In the genomic region with DNA sequence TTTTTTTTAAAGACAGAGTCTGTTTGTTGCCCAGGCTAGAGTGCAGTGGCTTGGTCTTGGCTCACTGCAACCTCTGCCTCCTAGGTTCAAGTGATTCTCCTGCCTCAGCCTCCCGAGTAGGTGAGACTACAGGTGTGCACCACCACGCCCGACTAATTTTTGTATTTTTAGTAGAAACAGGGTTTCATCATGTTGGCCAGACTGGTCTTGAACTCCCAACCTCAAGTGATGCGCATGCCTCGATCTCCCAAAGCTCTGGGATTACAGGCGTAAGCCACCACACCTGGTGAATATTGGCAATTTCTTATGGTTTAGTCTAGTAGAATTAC, we compare ENCODE assay signal across 8 cellular contexts. TPM values are rescaled to one million over a fixed set of nuclear protein-coding genes. Genes with fewer than 3 reads are reported as not detected.
A peak's percentile ranks its signal among the peaks of the same experiment; 100 is the strongest.
DNase-seq lines count a peak whose midpoint lies in the region; ATAC-seq and TF ChIP-seq lines count a peak whose summit lies in the region.
"Not testable (repeated sequence)": the region's sequence is repeated elsewhere in the genome, so short reads cannot be mapped to it uniquely, and the experiment has no call there.

No MANE protein-coding gene starts in this region.

- not testable (repeated sequence) for ATAC-seq in HCT116; T-cell (replicated peaks in 1 of 4); activated CD8-positive, alpha-beta T cell treated with anti-CD3 and anti-CD28 coated beads for 36 hours; central memory CD8-positive, alpha-beta T cell (replicated peaks; ENCODE audit: extremely low read depth, poor library complexity, severe bottlenecking); stimulated activated memory B cell treated with anti-CD40 and anti-IgM and Interleukin-4, amounts not matched to agents 10 μg/mL and 1 μg/mL and 100 μg/mL, for 72 hours
- ATAC-seq in naive B cell (ENCODE audit: low read depth in 2 of 2): peak in 1 of 2 donors; percentile 5

- H4K20me1 ChIP-seq in HCT116 (ENCODE audit: insufficient read depth): not testable (repeated sequence)

- H3K27me3 ChIP-seq in HCT116 (ENCODE audit: insufficient read depth, low read length): not testable (repeated sequence)

- H3K27ac Mint-ChIP-seq in CD14-positive monocyte (peak overlapping the region; percentile 57 to 86 (median 68)), T-cell (peak overlapping the region; percentile 88 to 95), naive B cell (peak overlapping the region; percentile 90 to 98 (median 96))
- peak overlapping the region; percentile 98 for H3K27ac Mint-ChIP-seq in activated CD8-positive, alpha-beta T cell treated with anti-CD3 and anti-CD28 coated beads for 36 hours
- H3K27ac Mint-ChIP-seq in activated naive CD4-positive, alpha-beta T cell treated with anti-CD3 and anti-CD28 coated beads, Interleukin-2, amount 10 ng/mL, durations not matched to agents 7 days and 5 days: peak overlapping the region; percentile 87
- peak overlapping the region; percentile 96 for H3K27ac Mint-ChIP-seq in central memory CD8-positive, alpha-beta T cell (ENCODE audit: low read depth)
- peak overlapping the region; percentile 85 for H3K27ac Mint-ChIP-seq in stimulated activated memory B cell treated with anti-CD40 and anti-IgM and Interleukin-4, amounts not matched to agents 10 μg/mL and 1 μg/mL and 100 μg/mL, for 72 hours

- not testable (repeated sequence) for H3K9me3 Mint-ChIP-seq in CD14-positive monocyte; T-cell; activated CD8-positive, alpha-beta T cell treated with anti-CD3 and anti-CD28 coated beads for 36 hours; activated naive CD4-positive, alpha-beta T cell treated with anti-CD3 and anti-CD28 coated beads, Interleukin-2, amount 10 ng/mL, durations not matched to agents 7 days and 5 days; central memory CD8-positive, alpha-beta T cell; naive B cell; stimulated activated memory B cell treated with anti-CD40 and anti-IgM and Interleukin-4, amounts not matched to agents 10 μg/mL and 1 μg/mL and 100 μg/mL, for 72 hours

- 0 out of 2 replicates have a peak overlapping the region, but pooled peaks have one; percentile 0 for H3K4me2 ChIP-seq in HCT116 (ENCODE audit: low read length)

- H3K9ac ChIP-seq in HCT116 (ENCODE audit: low read length): not testable (repeated sequence)

- TF ChIP-seq RAD21 in HCT116 (IDR thresholded peaks at IDR 0.05; ENCODE audit: low read depth): not testable (repeated sequence)

- not testable (repeated sequence) for H3K4me3 ChIP-seq in HCT116 (replicated peaks in 1 of 2; ENCODE audit: low read depth in 1 of 2, low read length in 2 of 2)

- H3K4me1 ChIP-seq in HCT116 (ENCODE audit: control insufficient read depth in 1 of 2, insufficient read depth in 2 of 2, low read length in 2 of 2): peaks cover 4 to 39% of the 10 kb centered on the region in 2 experiments

- not testable (repeated sequence) for H3K27me3 Mint-ChIP-seq in CD14-positive monocyte (ENCODE audit: low read depth in 3 of 3); T-cell; activated CD8-positive, alpha-beta T cell treated with anti-CD3 and anti-CD28 coated beads for 36 hours; activated naive CD4-positive, alpha-beta T cell treated with anti-CD3 and anti-CD28 coated beads, Interleukin-2, amount 10 ng/mL, durations not matched to agents 7 days and 5 days; central memory CD8-positive, alpha-beta T cell; naive B cell; stimulated activated memory B cell treated with anti-CD40 and anti-IgM and Interleukin-4, amounts not matched to agents 10 μg/mL and 1 μg/mL and 100 μg/mL, for 72 hours

- not testable (repeated sequence) for H2AFZ ChIP-seq in HCT116 (ENCODE audit: low read depth, low read length, poor library complexity, severe bottlenecking)

- intact Hi-C loops in CD14-positive monocyte (cut with micrococcal nuclease) (loop anchor here (5.0 to 10.0 kb wide), 3 partner anchors 54 to 106 kb away; no protein-coding TSS in a partner anchor), HCT116 (cut with micrococcal nuclease) (loop anchor here (2.0 kb wide), 1 partner anchor 14 kb away; the partner anchor contains the start of gene CDC42SE2)
- intact Hi-C loops in activated CD8-positive, alpha-beta T cell treated with anti-CD3 and anti-CD28 coated beads for 36 hours (cut with micrococcal nuclease): not testable (repeated sequence)

- peaks cover 85% of the 10 kb centered on the region for H3K79me2 ChIP-seq in HCT116 (ENCODE audit: insufficient read depth, low read length)

- RAD21 ChIA-PET in HCT116 (lab: Charles Lee; ENCODE audit: low non-redundant PET in 1 of 2, low total read pairs in 2 of 2, uncharacterized antibody in 2 of 2, unreplicated experiment in 2 of 2): not testable (repeated sequence)

- not testable (repeated sequence) for TF ChIP-seq CTCF in CD14-positive monocyte (IDR thresholded peaks at IDR 0.05); HCT116 (IDR thresholded peaks at IDR 0.05 in 2 of 3, conservative IDR thresholded peaks at IDR 0.05 in 1 of 3; ENCODE audit: borderline replicate concordance in 1 of 3, insufficient read depth in 1 of 3, low read depth in 2 of 3, low read length in 2 of 3); activated CD8-positive, alpha-beta T cell treated with anti-CD3 and anti-CD28 coated beads for 36 hours (IDR thresholded peaks at IDR 0.05)

- POLR2A ChIA-PET in HCT116 (lab: Charles Lee): not testable (repeated sequence)
- POLR2A ChIA-PET in T-cell (lab: Charles Lee): interaction anchor here (0.7 to 2.3 kb wide), 4 partner anchors 12 to 103 kb away, joined by 3 to 21 read pairs (median 4); no protein-coding TSS in a partner anchor
- POLR2A ChIA-PET in activated CD8-positive, alpha-beta T cell treated with anti-CD3 and anti-CD28 coated beads for 36 hours (lab: Charles Lee): interaction anchor here (1.0 to 7.1 kb wide), 2 partner anchors 14 to 76 kb away, joined by 6 to 70 read pairs; partner anchors contain the start of gene CDC42SE2

- peaks cover 61% of the 10 kb centered on the region for H3K4me1 Mint-ChIP-seq in CD14-positive monocyte
- H3K4me1 Mint-ChIP-seq in T-cell: peaks cover 91 to 100% (median 94%) of the 10 kb centered on the region in 3 donors
- H3K4me1 Mint-ChIP-seq in activated CD8-positive, alpha-beta T cell treated with anti-CD3 and anti-CD28 coated beads for 36 hours (ENCODE audit: low read depth): peaks cover 80% of the 10 kb centered on the region
- H3K4me1 Mint-ChIP-seq in activated naive CD4-positive, alpha-beta T cell treated with anti-CD3 and anti-CD28 coated beads, Interleukin-2, amount 10 ng/mL, durations not matched to agents 7 days and 5 days: peaks cover 92% of the 10 kb centered on the region
- peaks cover 79% of the 10 kb centered on the region for H3K4me1 Mint-ChIP-seq in central memory CD8-positive, alpha-beta T cell
- H3K4me1 Mint-ChIP-seq in naive B cell: peaks cover 53 to 98% (median 80%) of the 10 kb centered on the region in 3 donors
- peaks cover 89% of the 10 kb centered on the region for H3K4me1 Mint-ChIP-seq in stimulated activated memory B cell treated with anti-CD40 and anti-IgM and Interleukin-4, amounts not matched to agents 10 μg/mL and 1 μg/mL and 100 μg/mL, for 72 hours

- not testable (repeated sequence) for H3K36me3 ChIP-seq in HCT116 (ENCODE audit: control insufficient read depth in 1 of 2, insufficient read depth in 2 of 2, low read length in 2 of 2)

- H3K9me3 ChIP-seq in HCT116 (ENCODE audit: control insufficient read depth in 1 of 2, insufficient read depth in 1 of 2, low read depth in 1 of 2, low read length in 2 of 2): not testable (repeated sequence)

- CTCF ChIA-PET in HCT116 (lab: Charles Lee): not testable (repeated sequence)
- CTCF ChIA-PET in T-cell (lab: Charles Lee): interaction anchor here in 1 of 2 donors (1.4 kb wide), 1 partner anchor 103 kb away, joined by 4 read pairs; no protein-coding TSS in a partner anchor
- CTCF ChIA-PET in activated CD8-positive, alpha-beta T cell treated with anti-CD3 and anti-CD28 coated beads for 36 hours (lab: Charles Lee): interaction anchor here (0.9 kb wide), 1 partner anchor 103 kb away, joined by 3 read pairs; no protein-coding TSS in a partner anchor
- CTCF ChIA-PET in activated naive CD4-positive, alpha-beta T cell treated with anti-CD3 and anti-CD28 coated beads, Interleukin-2, amount 10 ng/mL, durations not matched to agents 7 days and 5 days (lab: Charles Lee): interaction anchor here (1.3 kb wide), 1 partner anchor 104 kb away, joined by 3 read pairs; no protein-coding TSS in a partner anchor

- not testable (repeated sequence) for H3K27ac ChIP-seq in HCT116 (ENCODE audit: low read depth, low read length)

- not testable (repeated sequence) for BruUV-seq in HCT116 (replicated peaks; lab: Mats Ljungman, UMichigan)

- H3K4me3 Mint-ChIP-seq in CD14-positive monocyte: not testable (repeated sequence)
- H3K4me3 Mint-ChIP-seq in T-cell: peak overlapping the region; percentile 57 to 77 (median 75)
- H3K4me3 Mint-ChIP-seq in activated CD8-positive, alpha-beta T cell treated with anti-CD3 and anti-CD28 coated beads for 36 hours: peak overlapping the region; percentile 40
- H3K4me3 Mint-ChIP-seq in activated naive CD4-positive, alpha-beta T cell treated with anti-CD3 and anti-CD28 coated beads, Interleukin-2, amount 10 ng/mL, durations not matched to agents 7 days and 5 days: peak overlapping the region; percentile 38
- peak overlapping the region; percentile 44 for H3K4me3 Mint-ChIP-seq in central memory CD8-positive, alpha-beta T cell
- H3K4me3 Mint-ChIP-seq in naive B cell: peak overlapping the region in 7 of 8 donors; percentile 6 to 84 (median 77)
- H3K4me3 Mint-ChIP-seq in stimulated activated memory B cell treated with anti-CD40 and anti-IgM and Interleukin-4, amounts not matched to agents 10 μg/mL and 1 μg/mL and 100 μg/mL, for 72 hours: peak overlapping the region; percentile 56

- H3K36me3 Mint-ChIP-seq in CD14-positive monocyte; naive B cell; stimulated activated memory B cell treated with anti-CD40 and anti-IgM and Interleukin-4, amounts not matched to agents 10 μg/mL and 1 μg/mL and 100 μg/mL, for 72 hours: not testable (repeated sequence)
- H3K36me3 Mint-ChIP-seq in T-cell: peaks cover 27% of the 10 kb centered on the region
- H3K36me3 Mint-ChIP-seq in activated CD8-positive, alpha-beta T cell treated with anti-CD3 and anti-CD28 coated beads for 36 hours (ENCODE audit: low read depth): peaks cover 58% of the 10 kb centered on the region
- H3K36me3 Mint-ChIP-seq in activated naive CD4-positive, alpha-beta T cell treated with anti-CD3 and anti-CD28 coated beads, Interleukin-2, amount 10 ng/mL, durations not matched to agents 7 days and 5 days: peaks cover 52% of the 10 kb centered on the region
- peaks cover 62% of the 10 kb centered on the region for H3K36me3 Mint-ChIP-seq in central memory CD8-positive, alpha-beta T cell (ENCODE audit: insufficient read depth)

- not testable (repeated sequence) for TF ChIP-seq POLR2A in HCT116 (IDR thresholded peaks at IDR 0.05; ENCODE audit: borderline replicate concordance, extremely low read depth, insufficient read depth, insufficient read length)

- DNase-seq in CD14-positive monocyte (ENCODE audit: low spot score); HCT116 (ENCODE audit: low read depth, low spot score); T-cell; activated CD8-positive, alpha-beta T cell treated with anti-CD3 and anti-CD28 coated beads for 36 hours; activated naive CD4-positive, alpha-beta T cell treated with anti-CD3 and anti-CD28 coated beads, Interleukin-2, amount 10 ng/mL, durations not matched to agents 7 days and 5 days; central memory CD8-positive, alpha-beta T cell (ENCODE audit: low spot score in 2 of 2); naive B cell: not testable (repeated sequence)

- H3K9me2 ChIP-seq in HCT116 (ENCODE audit: insufficient read depth): not testable (repeated sequence)

RNA-seq across cellular contexts. Expression of gene CDC42SE2, which starts 14.9 kb away (rescaled TPM):
- polyA plus RNA-seq in CD14-positive monocyte: 100 to 1,000 TPM in 1 of 2 donors, 10 to 100 TPM in 1; 92.6 to 135 TPM
- 27.0 TPM for total RNA-seq in HCT116 (2021; ENCODE audit: unreplicated experiment)
- 12.9 and 13.6 TPM in 2 replicates for polyA plus RNA-seq in HCT116 (2012)
- total RNA-seq in T-cell: 100 to 1,000 TPM; 229 to 259 (median 238) TPM
- 100 to 1,000 TPM; 100 to 102 TPM for total RNA-seq in activated CD8-positive, alpha-beta T cell treated with anti-CD3 and anti-CD28 coated beads for 36 hours
- polyA plus RNA-seq in naive B cell (ENCODE audit: low read depth in 6 of 6): 100 to 1,000 TPM; 168 to 314 (median 243) TPM
